8 cellular contexts compared by ENCODE assay signal in the genomic region with DNA sequence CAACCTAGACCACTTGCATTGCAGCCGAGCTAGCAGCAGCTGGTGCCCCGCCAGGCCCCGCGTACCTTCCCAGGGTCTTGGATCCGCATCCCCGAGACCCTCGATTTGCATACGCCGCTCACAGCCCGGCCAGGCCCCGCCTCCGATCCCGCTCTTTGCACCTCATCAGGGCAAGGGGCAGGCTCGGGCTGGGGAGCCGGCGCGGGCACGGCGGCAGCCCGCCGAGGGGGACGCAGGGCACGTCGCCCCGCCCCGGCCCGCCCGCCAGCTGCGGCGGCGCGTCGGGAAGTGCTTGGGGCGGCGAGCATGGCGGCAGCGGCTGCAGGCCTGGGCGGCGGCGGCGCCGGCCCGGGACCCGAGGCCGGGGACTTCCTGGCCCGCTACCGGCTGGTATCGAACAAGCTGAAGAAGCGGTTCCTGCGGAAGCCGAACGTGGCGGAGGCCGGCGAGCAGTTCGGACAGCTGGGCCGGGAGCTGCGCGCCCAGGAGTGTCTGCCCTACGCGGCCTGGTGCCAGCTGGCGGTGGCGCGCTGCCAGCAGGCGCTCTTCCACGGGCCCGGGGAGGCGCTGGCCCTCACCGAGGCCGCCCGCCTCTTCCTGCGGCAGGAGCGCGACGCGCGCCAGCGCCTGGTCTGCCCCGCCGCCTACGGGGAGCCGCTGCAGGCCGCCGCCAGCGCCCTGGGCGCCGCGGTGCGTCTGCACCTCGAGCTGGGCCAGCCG. TPM values are rescaled to one million over a fixed set of nuclear protein-coding genes. Genes with fewer than 3 reads are reported as not detected.
DNase-seq lines count a peak whose midpoint lies in the region; ATAC-seq and TF ChIP-seq lines count a peak whose summit lies in the region.
"Not testable (repeated sequence)": the region's sequence is repeated elsewhere in the genome, so short reads cannot be mapped to it uniquely, and the experiment has no call there.

A gene (plus strand): TSS at position 287 of the 720 bp plus-strand sequence. CDS start 20 bp downstream, at position 307.

- TF ChIP-seq CTCF in foreskin keratinocyte (conservative IDR thresholded peaks at IDR 0.05); osteocyte (IDR thresholded peaks at IDR 0.05): not testable (repeated sequence)

- peak; percentile 48 for ATAC-seq in GM18499 (IDR thresholded peaks at IDR 0.05; ENCODE audit: insufficient read depth, unreplicated experiment)
- ATAC-seq in GM21529 (IDR thresholded peaks at IDR 0.05; ENCODE audit: unreplicated experiment), result peak; percentile 73
- peak; percentile 72 for ATAC-seq in HG03135 (IDR thresholded peaks at IDR 0.05; ENCODE audit: unreplicated experiment)
- ATAC-seq in foreskin keratinocyte, result peak; percentile 76
- ATAC-seq in stimulated activated naive B cell treated with anti-CD40 and anti-IgM and Interleukin-4, amounts not matched to agents 10 μg/mL and 1 μg/mL and 100 μg/mL, for 72 hours (replicated peaks), result peak; percentile 79 to 87

- peak; percentile 4 for DNase-seq in activated T-helper 1 cell treated with Interleukin-2 at 50 U/mL for 16 hours (ENCODE audit: low read depth)
- DNase-seq in foreskin keratinocyte; osteocyte (ENCODE audit: extremely low spot score, unreplicated experiment); stimulated activated naive B cell treated with anti-CD40 and anti-IgM and Interleukin-4, amounts not matched to agents 10 μg/mL and 1 μg/mL and 100 μg/mL, for 72 hours: not testable (repeated sequence)

- not testable (repeated sequence) for H3K27ac ChIP-seq in foreskin keratinocyte

- H3K4me1 ChIP-seq in foreskin keratinocyte, result not testable (repeated sequence)

- not testable (repeated sequence) for H3K9me3 Mint-ChIP-seq in osteocyte (ENCODE audit: unreplicated experiment); stimulated activated naive B cell treated with anti-CD40 and anti-IgM and Interleukin-4, amounts not matched to agents 10 μg/mL and 1 μg/mL and 100 μg/mL, for 72 hours

- intact Hi-C loops in T-helper 1 cell treated with Interleukin-12 subunit alpha and Interleukin-12 subunit beta and Interleukin-4 antibody, amounts not matched to agents 30 ng/mL and 1 ng/mL, for 36 hours (cut with micrococcal nuclease), result not testable (repeated sequence)

- not testable (repeated sequence) for H3K27ac Mint-ChIP-seq in osteocyte (ENCODE audit: unreplicated experiment); stimulated activated naive B cell treated with anti-CD40 and anti-IgM and Interleukin-4, amounts not matched to agents 10 μg/mL and 1 μg/mL and 100 μg/mL, for 72 hours

- H3K36me3 Mint-ChIP-seq in osteocyte (ENCODE audit: unreplicated experiment); stimulated activated naive B cell treated with anti-CD40 and anti-IgM and Interleukin-4, amounts not matched to agents 10 μg/mL and 1 μg/mL and 100 μg/mL, for 72 hours: not testable (repeated sequence)

- H3K4me1 Mint-ChIP-seq in osteocyte (ENCODE audit: unreplicated experiment); stimulated activated naive B cell treated with anti-CD40 and anti-IgM and Interleukin-4, amounts not matched to agents 10 μg/mL and 1 μg/mL and 100 μg/mL, for 72 hours: not testable (repeated sequence)

- H3K27me3 Mint-ChIP-seq in osteocyte (ENCODE audit: unreplicated experiment); stimulated activated naive B cell treated with anti-CD40 and anti-IgM and Interleukin-4, amounts not matched to agents 10 μg/mL and 1 μg/mL and 100 μg/mL, for 72 hours: not testable (repeated sequence)

- H3K27me3 ChIP-seq in foreskin keratinocyte, result not testable (repeated sequence)

- H3K4me3 Mint-ChIP-seq in osteocyte (ENCODE audit: unreplicated experiment); stimulated activated naive B cell treated with anti-CD40 and anti-IgM and Interleukin-4, amounts not matched to agents 10 μg/mL and 1 μg/mL and 100 μg/mL, for 72 hours: not testable (repeated sequence)

RNA-seq across cellular contexts. Expression of the gene that starts here (rescaled TPM):
- total RNA-seq in T-helper 1 cell treated with Interleukin-12 subunit alpha and Interleukin-12 subunit beta and Interleukin-4 antibody, amounts not matched to agents 30 ng/mL and 1 ng/mL, for 36 hours, result 20.0 and 21.5 TPM in 2 replicates
- total RNA-seq in foreskin keratinocyte, result 8.1 and 8.5 TPM in 2 replicates
- 16.6 and 16.8 TPM in 2 replicates for polyA plus RNA-seq in foreskin keratinocyte
- 26.5 and 27.9 TPM in 2 replicates for total RNA-seq in osteocyte
